Comparison of ENCODE assay signal across 8 cellular contexts in genomic region chr12:128817115-128818015, GRCh38. TPM values are rescaled to one million over a fixed set of nuclear protein-coding genes. Genes with fewer than 3 reads are reported as not detected.
DNase-seq lines count a peak whose midpoint lies in the region; ATAC-seq and TF ChIP-seq lines count a peak whose summit lies in the region.

No MANE protein-coding gene starts in this region.

- H3K9me3 Mint-ChIP-seq in naive thymus-derived CD8-positive, alpha-beta T cell = no peaks in the 10 kb centered on the region

- TF ChIP-seq CTCF in OCI-LY1 (IDR thresholded peaks at IDR 0.05; ENCODE audit: low read length) (no peak), PC-3 (conservative IDR thresholded peaks at IDR 0.05; ENCODE audit: low read depth, low read length) (no peak)

- H3K9me2 ChIP-seq in OCI-LY1 (ENCODE audit: low read depth, low read length) (no peaks in the 10 kb centered on the region), PC-3 (replicated peaks; ENCODE audit: low read length) (no peaks in the 10 kb centered on the region)

- H3K4me2 ChIP-seq in OCI-LY1 (ENCODE audit: low read length) = peak overlapping the region; percentile 60
- no peak overlapping the region for H3K4me2 ChIP-seq in PC-3 (ENCODE audit: low read length)

- H3K4me1 ChIP-seq in OCI-LY1 (ENCODE audit: insufficient read depth, low read length, severe bottlenecking) = peaks cover 68% of the 10 kb centered on the region
- H3K4me1 ChIP-seq in endocrine pancreas (ENCODE audit: control insufficient read depth, insufficient read depth, low read length) = peaks cover 8% of the 10 kb centered on the region
- 0 out of 2 replicates have a peak, but pooled peaks cover 5% of the 10 kb centered on the region for H3K4me1 ChIP-seq in PC-3 (ENCODE audit: insufficient read depth, low read length)

- H3K27ac ChIP-seq in OCI-LY1 (ENCODE audit: low read depth, low read length, poor library complexity, severe bottlenecking) (peak overlapping the region; percentile 75), PC-3 (ENCODE audit: low read length) (no peak overlapping the region)

- H3F3A ChIP-seq in OCI-LY1 (ENCODE audit: insufficient read depth, low read length) (no peaks in the 10 kb centered on the region), PC-3 (ENCODE audit: low read length, unreplicated experiment) (no peaks in the 10 kb centered on the region)

- intact Hi-C loops in PC-3 (cut with micrococcal nuclease) = loop anchor here (2.0 kb wide), 1 partner anchor 15 kb away; no protein-coding TSS in a partner anchor

- H3K36me3 Mint-ChIP-seq in naive thymus-derived CD8-positive, alpha-beta T cell = peaks cover 7 to 29% (median 11%) of the 10 kb centered on the region in 3 donors

- POLR2A ChIA-PET in naive thymus-derived CD8-positive, alpha-beta T cell (lab: Charles Lee) = no interaction called here
- POLR2A ChIA-PET in PC-3 (lab: Charles Lee; ENCODE audit: unreplicated experiment) = no interaction called here

- H3K4me3 ChIP-seq in OCI-LY1 (ENCODE audit: low read depth, low read length, poor library complexity, severe bottlenecking) = peak overlapping the region; percentile 32
- no peak overlapping the region for H3K4me3 ChIP-seq in endocrine pancreas (ENCODE audit: control insufficient read depth, insufficient read depth, low read length)
- no peak overlapping the region for H3K4me3 ChIP-seq in PC-3 (ENCODE audit: low read length)

- H3K79me2 ChIP-seq in OCI-LY1 (ENCODE audit: insufficient read depth, low read length) = peaks cover 59% of the 10 kb centered on the region
- peaks cover 100% of the 10 kb centered on the region for H3K79me2 ChIP-seq in PC-3 (ENCODE audit: low read length)

- ATAC-seq in HG02623 (IDR thresholded peaks at IDR 0.05; ENCODE audit: unreplicated experiment) (peak; percentile 35), PC-3 (no peak)
- ATAC-seq in naive thymus-derived CD8-positive, alpha-beta T cell = no peak

- H3K36me3 ChIP-seq in OCI-LY1 (ENCODE audit: insufficient read depth, low read length) (peaks cover 35% of the 10 kb centered on the region), endocrine pancreas (ENCODE audit: control insufficient read depth, insufficient read depth, low read length) (no peaks in the 10 kb centered on the region), PC-3 (ENCODE audit: low read depth, low read length) (peaks cover 35% of the 10 kb centered on the region)

- H3K27me3 ChIP-seq in OCI-LY1 (ENCODE audit: insufficient read depth, low read length) = no peaks in the 10 kb centered on the region
- no peaks in the 10 kb centered on the region for H3K27me3 ChIP-seq in endocrine pancreas (ENCODE audit: control insufficient read depth, insufficient read depth, low read length)
- no peaks in the 10 kb centered on the region for H3K27me3 ChIP-seq in PC-3 (ENCODE audit: low read length)

- CTCF ChIA-PET in PC-3 (lab: Charles Lee) = no interaction called here

- no TSS peak for BruUV-seq in PC-3 (replicated peaks; lab: Mats Ljungman, UMichigan)

- peaks cover 22 to 91% (median 67%) of the 10 kb centered on the region in 4 donors for H3K4me1 Mint-ChIP-seq in naive thymus-derived CD8-positive, alpha-beta T cell

- peak; percentile 39 for DNase-seq in NCI-H2107 treated with DMSO at 0.1 percent for 48 hours (lab: John Stamatoyannopoulos, UW; ENCODE audit: unreplicated experiment)
- DNase-seq in NCI-H2107 (lab: John Stamatoyannopoulos, UW) = no peak
- no peak for DNase-seq in naive thymus-derived CD8-positive, alpha-beta T cell
- no peak for DNase-seq in PC-3
- no peak for DNase-seq in mesenteric fat pad (ENCODE audit: low spot score)

- H2AFZ ChIP-seq in OCI-LY1 (ENCODE audit: low read length) (no peak overlapping the region), PC-3 (ENCODE audit: low read length) (no peak overlapping the region)

- peak overlapping the region; percentile 45; the same call in 1 of the 2 replicates for H3K9ac ChIP-seq in OCI-LY1 (ENCODE audit: low read length)
- peak overlapping the region; percentile 67 for H3K9ac ChIP-seq in endocrine pancreas (ENCODE audit: control insufficient read depth, insufficient read depth, low read length)
- no peak overlapping the region for H3K9ac ChIP-seq in PC-3 (ENCODE audit: low read length)

- H4K20me1 ChIP-seq in OCI-LY1 (ENCODE audit: insufficient read depth, low read length) = no peaks in the 10 kb centered on the region
- peaks cover 31% of the 10 kb centered on the region for H4K20me1 ChIP-seq in PC-3 (ENCODE audit: low read length)

- no peaks in the 10 kb centered on the region for H3K27me3 Mint-ChIP-seq in naive thymus-derived CD8-positive, alpha-beta T cell

- H3K4me3 Mint-ChIP-seq in naive thymus-derived CD8-positive, alpha-beta T cell = peak overlapping the region in 5 of 10 donors; percentile 3 to 40 (median 15)

- H3K9me3 ChIP-seq in OCI-LY1 (ENCODE audit: low read length) (no peaks in the 10 kb centered on the region), endocrine pancreas (ENCODE audit: control insufficient read depth, low read length) (no peaks in the 10 kb centered on the region), PC-3 (ENCODE audit: low read length) (no peaks in the 10 kb centered on the region)

- H3K27ac Mint-ChIP-seq in naive thymus-derived CD8-positive, alpha-beta T cell = peak overlapping the region in 7 of 10 donors; percentile 12 to 84 (median 43)

RNA-seq across cellular contexts. Expression of gene SLC15A4, which starts 6.4 kb away (rescaled TPM):
- 10 to 100 TPM; 16.1 to 17.9 TPM for total RNA-seq in naive thymus-derived CD8-positive, alpha-beta T cell
- 10 to 100 TPM in 1 of 3 donors, 1 to 10 TPM in 2; 2.1 to 14.3 (median 6.1) TPM for polyA plus RNA-seq in naive thymus-derived CD8-positive, alpha-beta T cell
- total RNA-seq in PC-3 (2014; rRNA removed) = 19.4 and 20.8 TPM in 2 replicates
- 26.5 TPM for total RNA-seq in mesenteric fat pad

RNA-seq across cellular contexts. Expression of gene GLT1D1, which starts 35.9 kb away (rescaled TPM):
- not detected for total RNA-seq in naive thymus-derived CD8-positive, alpha-beta T cell
- polyA plus RNA-seq in naive thymus-derived CD8-positive, alpha-beta T cell = not detected
- not detected in 2 replicates for total RNA-seq in PC-3 (2014; rRNA removed)
- 4.1 TPM for total RNA-seq in mesenteric fat pad
